8 cellular contexts compared by ENCODE assay signal in the genomic region with DNA sequence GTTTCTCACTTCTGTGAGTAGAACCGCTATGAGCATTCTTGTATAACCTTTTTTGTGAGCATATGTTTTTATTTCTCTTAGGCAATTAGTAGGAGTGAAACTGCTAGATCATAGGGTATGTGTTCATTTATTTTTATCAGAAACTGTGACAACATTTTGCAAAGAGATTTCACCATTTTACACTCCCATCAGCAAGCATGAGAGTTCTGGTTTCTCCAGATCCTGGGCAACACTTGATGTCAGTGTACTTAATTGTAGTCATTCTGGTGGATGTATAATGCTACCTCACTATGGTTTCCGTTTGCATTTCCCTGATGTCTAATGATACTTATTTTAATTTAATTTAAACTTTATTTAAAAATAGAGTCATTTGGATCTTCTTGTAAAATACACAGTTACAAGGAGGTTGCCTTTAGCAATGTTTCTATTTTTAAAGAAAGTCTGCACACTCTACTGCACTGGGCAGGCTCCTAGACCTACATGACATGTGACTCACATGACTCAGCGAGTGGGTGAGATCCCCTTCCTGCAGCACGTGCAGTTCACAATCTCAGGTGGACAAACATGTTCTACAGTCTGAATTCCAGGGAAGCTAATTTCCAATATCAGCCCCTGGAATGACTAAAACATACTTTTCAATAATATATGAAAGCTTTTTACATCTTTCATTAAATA.
A peak's percentile ranks its signal among the peaks of the same experiment; 100 is the strongest.
DNase-seq lines count a peak whose midpoint lies in the region; ATAC-seq and TF ChIP-seq lines count a peak whose summit lies in the region.
"Had no signal": no experiment of that assay in that cellular context is flagged by ENCODE, and none has a peak within 500 bp of the region (broad histone marks: within the 10 kb centered on the region; RNA-seq: fewer than 3 reads in every experiment).

No MANE protein-coding gene starts in this region.

- H3K27me3 ChIP-seq in CD8-positive, alpha-beta memory T cell (ENCODE audit: insufficient read depth, low read length, poor library complexity, severe bottlenecking): no peaks in the 10 kb centered on the region
- no peaks in the 10 kb centered on the region for H3K27me3 ChIP-seq in ascending aorta

- ATAC-seq in activated B cell treated with CpG ODN at 0.5 μM for 24 hours (ENCODE audit: low read depth) (peak; percentile 87), mucosa of descending colon (peak; percentile 57), esophagus mucosa (no peak)

- POLR2A ChIA-PET in CD8-positive, alpha-beta memory T cell (lab: Charles Lee): no interaction called here
- POLR2A ChIA-PET in activated B cell treated with CpG ODN at 0.5 μM for 24 hours (lab: Charles Lee): no interaction called here

- peak overlapping the region in 6 of 8 donors; percentile 15 to 85 (median 56) for H3K27ac Mint-ChIP-seq in CD8-positive, alpha-beta memory T cell
- no peak overlapping the region for H3K27ac Mint-ChIP-seq in activated B cell treated with CpG ODN at 0.5 μM for 24 hours

- H3K4me1 ChIP-seq in CD8-positive, alpha-beta memory T cell (ENCODE audit: insufficient read depth, low read length): peaks cover 16% of the 10 kb centered on the region
- no peaks in the 10 kb centered on the region for H3K4me1 ChIP-seq in mucosa of descending colon (ENCODE audit: low read depth)
- H3K4me1 ChIP-seq in ascending aorta: no peaks in the 10 kb centered on the region

- H3K9me3 Mint-ChIP-seq in CD8-positive, alpha-beta memory T cell: peaks cover 0 to 5% (median 2%) of the 10 kb centered on the region in 5 donors
- peaks cover 6% of the 10 kb centered on the region for H3K9me3 Mint-ChIP-seq in activated B cell treated with CpG ODN at 0.5 μM for 24 hours

- H3K4me1 Mint-ChIP-seq in CD8-positive, alpha-beta memory T cell: peaks cover 21 to 31% (median 22%) of the 10 kb centered on the region in 3 donors
- peaks cover 18% of the 10 kb centered on the region for H3K4me1 Mint-ChIP-seq in activated B cell treated with CpG ODN at 0.5 μM for 24 hours

- peak overlapping the region in 6 of 7 donors; percentile 38 to 75 (median 63) for H3K4me3 Mint-ChIP-seq in CD8-positive, alpha-beta memory T cell
- H3K4me3 Mint-ChIP-seq in activated B cell treated with CpG ODN at 0.5 μM for 24 hours: peak overlapping the region; percentile 7

- TF ChIP-seq CTCF in activated B cell treated with CpG ODN at 0.5 μM for 24 hours (IDR thresholded peaks at IDR 0.05) (no peak), mucosa of descending colon (IDR thresholded peaks at IDR 0.05) (no peak), ascending aorta (IDR thresholded peaks at IDR 0.05) (no peak)

- H3K9me3 ChIP-seq in CD8-positive, alpha-beta memory T cell (ENCODE audit: low read length): no peaks in the 10 kb centered on the region
- no peaks in the 10 kb centered on the region for H3K9me3 ChIP-seq in mucosa of descending colon
- no peaks in the 10 kb centered on the region for H3K9me3 ChIP-seq in ascending aorta

- no peak overlapping the region for H3K27ac ChIP-seq in CD8-positive, alpha-beta memory T cell (ENCODE audit: low read depth, low read length)
- H3K27ac ChIP-seq in ascending aorta: no peak overlapping the region

- no peaks in the 10 kb centered on the region for H3K36me3 ChIP-seq in CD8-positive, alpha-beta memory T cell (ENCODE audit: insufficient read depth, low read length)
- H3K36me3 ChIP-seq in mucosa of descending colon (ENCODE audit: low read depth) (no peaks in the 10 kb centered on the region), ascending aorta (no peaks in the 10 kb centered on the region)

- peaks cover 5 to 22% of the 10 kb centered on the region in 2 donors for H3K27me3 Mint-ChIP-seq in CD8-positive, alpha-beta memory T cell
- H3K27me3 Mint-ChIP-seq in activated B cell treated with CpG ODN at 0.5 μM for 24 hours: peaks cover 10% of the 10 kb centered on the region

- CTCF ChIA-PET in CD8-positive, alpha-beta memory T cell (lab: Charles Lee): no interaction called here
- CTCF ChIA-PET in activated B cell treated with CpG ODN at 0.5 μM for 24 hours (lab: Charles Lee): no interaction called here

- DNase-seq in CD8-positive, alpha-beta memory T cell: no peak
- peak; percentile 6 for DNase-seq in HK-2 (ENCODE audit: unreplicated experiment)
- DNase-seq in activated B cell treated with CpG ODN at 0.5 μM for 24 hours: no peak
- no peak for DNase-seq in mucosa of descending colon
- no peak for DNase-seq in ascending aorta (ENCODE audit: low spot score in 2 of 2)
- no peak for DNase-seq in effector CD4-positive, alpha-beta T cell
- DNase-seq: SHP77 treated with DMSO at 0.1 percent for 48 hours had no signal

- peaks cover 0 to 12% (median 0%) of the 10 kb centered on the region in 3 donors for H3K36me3 Mint-ChIP-seq in CD8-positive, alpha-beta memory T cell
- H3K36me3 Mint-ChIP-seq in activated B cell treated with CpG ODN at 0.5 μM for 24 hours (ENCODE audit: low read depth): no peaks in the 10 kb centered on the region

- intact Hi-C loops in activated B cell treated with CpG ODN at 0.5 μM for 24 hours (cut with micrococcal nuclease): no loop called here
- intact Hi-C loops in mucosa of descending colon (cut with DNase I, micrococcal nuclease): no loop called here
- intact Hi-C loops in ascending aorta (cut with DNase I): no loop called here

- no peak overlapping the region for H3K4me3 ChIP-seq in CD8-positive, alpha-beta memory T cell (ENCODE audit: low read length)
- H3K4me3 ChIP-seq in mucosa of descending colon: no peak overlapping the region
- no peak overlapping the region for H3K4me3 ChIP-seq in ascending aorta
